ENCODE assay signal across 19 cellular contexts in the genomic region with DNA sequence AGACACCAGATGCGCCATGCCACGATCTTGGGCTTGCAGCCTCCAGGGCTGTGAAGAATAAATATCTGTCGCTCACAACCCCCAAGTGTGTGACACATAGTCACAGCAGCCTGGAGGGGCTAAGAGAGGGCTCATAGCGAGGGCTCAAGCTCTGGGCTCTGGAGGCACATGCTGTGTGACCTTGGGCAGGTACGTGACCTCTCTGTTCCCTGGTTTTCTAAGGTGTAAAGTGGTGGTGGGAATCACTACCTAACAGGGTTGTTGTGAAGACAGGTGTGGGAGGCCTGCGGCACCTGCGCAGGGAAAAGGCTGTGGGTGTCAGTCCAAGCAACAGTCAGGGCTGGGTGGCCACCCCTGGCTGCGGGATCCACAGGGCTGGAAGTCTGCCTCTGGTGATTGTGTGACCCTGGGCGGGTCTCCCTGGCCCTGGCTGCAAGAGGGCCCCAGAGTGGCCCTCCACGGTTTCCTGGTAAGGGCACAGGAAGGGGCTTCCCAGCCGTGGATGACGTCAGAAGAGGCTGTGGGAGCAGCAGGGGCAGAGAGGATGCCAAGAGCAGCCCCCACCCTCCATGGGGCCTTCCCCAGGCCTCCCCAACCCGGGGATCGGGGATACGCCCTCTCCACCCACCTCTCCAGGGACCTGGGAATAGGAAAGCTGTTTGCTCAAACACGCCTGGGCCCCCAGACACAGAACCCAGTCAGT.
A peak's percentile ranks its signal among the peaks of the same experiment; 100 is the strongest.
DNase-seq lines count a peak whose midpoint lies in the region; ATAC-seq, FAIRE-seq and TF ChIP-seq lines count a peak whose summit lies in the region.
"Had no signal": no experiment of that assay in that cellular context is flagged by ENCODE, and none has a peak within 500 bp of the region (broad histone marks: within the 10 kb centered on the region; RNA-seq: fewer than 3 reads in every experiment).

No MANE protein-coding gene starts in this region.

- H4K20me1 ChIP-seq in GM12878 (ENCODE audit: control insufficient read depth, insufficient read depth), result no peaks in the 10 kb centered on the region

- no peaks in the 10 kb centered on the region for H3K4me1 ChIP-seq in GM12878 (ENCODE audit: control insufficient read depth, insufficient read depth, low read length)
- H3K4me1 ChIP-seq: Caco-2 had no signal

- H3K9me3 Mint-ChIP-seq in activated CD8-positive, alpha-beta memory T cell treated with anti-CD3 and anti-CD28 coated beads, Interleukin-2, amount 10 ng/mL, durations not matched to agents 7 days and 5 days (ENCODE audit: low read depth), result no peaks in the 10 kb centered on the region
- H3K9me3 Mint-ChIP-seq: CD8-positive, alpha-beta T cell had no signal

- intact Hi-C loops in GM12878 (cut with micrococcal nuclease; ENCODE audit: unreplicated experiment) (no loop called here), sciatic nerve (cut with DNase I) (no loop called here)

- H3K27ac ChIP-seq in GM12878 (ENCODE audit: control insufficient read depth, insufficient read depth), result no peak overlapping the region
- H3K27ac ChIP-seq: 22Rv1, GM23248 had no signal

- CTCF ChIA-PET in activated CD8-positive, alpha-beta memory T cell treated with anti-CD3 and anti-CD28 coated beads, Interleukin-2, amount 10 ng/mL, durations not matched to agents 7 days and 5 days (lab: Charles Lee), result no interaction called here
- CTCF ChIA-PET in GM12878 (lab: Yijun Ruan, JAX), result no interaction called here

- no peak for FAIRE-seq in GM12878 (lab: Jason Lieb, UNC)
- FAIRE-seq: GM18507, H54, HTR-8/SVneo had no signal

- no peaks in the 10 kb centered on the region for H3K4me1 Mint-ChIP-seq in activated CD8-positive, alpha-beta memory T cell treated with anti-CD3 and anti-CD28 coated beads, Interleukin-2, amount 10 ng/mL, durations not matched to agents 7 days and 5 days

- BruUV-seq in GM12878 (replicated peaks; lab: Mats Ljungman, UMichigan), result no TSS peak

- peak; percentile 21 for DNase-seq in activated CD8-positive, alpha-beta memory T cell treated with anti-CD3 and anti-CD28 coated beads for 24 hours
- no peak for DNase-seq in activated CD8-positive, alpha-beta memory T cell treated with anti-CD3 and anti-CD28 coated beads, Interleukin-2, amount 10 ng/mL, durations not matched to agents 7 days and 5 days
- DNase-seq in GM12878 (ENCODE audit: low read depth, low spot score), result no peak
- DNase-seq in islet precursor cell, result peak; percentile 43
- peak; percentile 38 for DNase-seq in sciatic nerve (ENCODE audit: low spot score)
- DNase-seq in HuH-7 (ENCODE audit: low spot score), result no peak
- no peak for DNase-seq in stimulated activated CD4-positive, alpha-beta T cell treated with anti-CD3 and anti-CD28 coated beads, Interleukin-4, amount 100 ng/mL, for 1 hour
- DNase-seq: Caco-2; CD8-positive, alpha-beta T cell; DND-41; GDM1; GM23248; KBM-7 had no signal

- SMC1A ChIA-PET in GM12878 (lab: Charles Lee; ENCODE audit: uncharacterized antibody, unreplicated experiment), result no interaction called here

- no peaks in the 10 kb centered on the region for H3K27me3 Mint-ChIP-seq in activated CD8-positive, alpha-beta memory T cell treated with anti-CD3 and anti-CD28 coated beads, Interleukin-2, amount 10 ng/mL, durations not matched to agents 7 days and 5 days

- H3K27ac Mint-ChIP-seq in activated CD8-positive, alpha-beta memory T cell treated with anti-CD3 and anti-CD28 coated beads, Interleukin-2, amount 10 ng/mL, durations not matched to agents 7 days and 5 days, result no peak overlapping the region
- H3K27ac Mint-ChIP-seq: CD8-positive, alpha-beta T cell had no signal

- no peak overlapping the region for H3K4me3 Mint-ChIP-seq in activated CD8-positive, alpha-beta memory T cell treated with anti-CD3 and anti-CD28 coated beads, Interleukin-2, amount 10 ng/mL, durations not matched to agents 7 days and 5 days
- H3K4me3 Mint-ChIP-seq: CD8-positive, alpha-beta T cell had no signal

- in situ Hi-C loops in GM12878 (cut with MboI), result no loop called here

- POLR2A ChIA-PET in GM12878 (lab: Charles Lee), result no interaction called here

- no peak for TF ChIP-seq POLR2A in GM12878 (IDR thresholded peaks at IDR 0.05; ENCODE audit: low read depth, low read length)

- H2AFZ ChIP-seq in GM12878 (ENCODE audit: control insufficient read depth, low read depth, low read length), result no peak overlapping the region
- H2AFZ ChIP-seq: GM23248 had no signal

- no peaks in the 10 kb centered on the region for H3K9me3 ChIP-seq in GM12878 (replicated peaks; ENCODE audit: control insufficient read depth, insufficient read depth, low read length)
- H3K9me3 ChIP-seq: Caco-2 had no signal

- no peak for TF ChIP-seq EP300 in GM12878 (IDR thresholded peaks at IDR 0.05; ENCODE audit: borderline replicate concordance in 1 of 2, control insufficient read depth in 1 of 2, low read depth in 2 of 2, low read length in 2 of 2)

- ATAC-seq in activated CD8-positive, alpha-beta memory T cell treated with anti-CD3 and anti-CD28 coated beads, Interleukin-2, amount 10 ng/mL, durations not matched to agents 7 days and 5 days, result no peak
- ATAC-seq in GM12878 (peak; percentile 21), sciatic nerve (no peak), GM19467 (IDR thresholded peaks at IDR 0.05; ENCODE audit: unreplicated experiment) (no peak)
- ATAC-seq: CD8-positive, alpha-beta T cell had no signal

- 39% methylated on average over 16 of the region's 16 CpGs for WGBS in GM12878 (ENCODE audit: insufficient coverage, insufficient replicate concordance, low lambda C conversion rate, missing lambda C conversion rate)

- no peak overlapping the region for H3K9ac ChIP-seq in GM12878 (ENCODE audit: control insufficient read depth, insufficient read depth, low read length)
- H3K9ac ChIP-seq: GM23248 had no signal

- no peaks in the 10 kb centered on the region for H3K36me3 Mint-ChIP-seq in activated CD8-positive, alpha-beta memory T cell treated with anti-CD3 and anti-CD28 coated beads, Interleukin-2, amount 10 ng/mL, durations not matched to agents 7 days and 5 days
- H3K36me3 Mint-ChIP-seq: CD14-positive monocyte; CD8-positive, alpha-beta T cell had no signal

- no peak for TF ChIP-seq RAD21 in GM12878 (IDR thresholded peaks at IDR 0.05; ENCODE audit: insufficient read depth, low read depth, low read length)

- no peak overlapping the region for H3K4me2 ChIP-seq in GM12878 (ENCODE audit: control insufficient read depth, insufficient read depth)

- no peak for TF ChIP-seq CTCF in GM12878 (IDR thresholded peaks at IDR 0.05 in 2 of 3, conservative IDR thresholded peaks at IDR 0.05 in 1 of 3; ENCODE audit: control insufficient read depth in 2 of 3, extremely low read depth in 1 of 3, insufficient read depth in 1 of 3, low read depth in 3 of 3, low read length in 3 of 3)

- H3K4me3 ChIP-seq in GM12878, result no peak overlapping the region
- H3K4me3 ChIP-seq: GM23248 had no signal

- no peaks in the 10 kb centered on the region for H3K36me3 ChIP-seq in GM12878 (ENCODE audit: control insufficient read depth in 2 of 2, insufficient read depth in 2 of 2, low read length in 1 of 2)

- H3K79me2 ChIP-seq in GM12878 (ENCODE audit: control insufficient read depth, insufficient read depth, low read length), result no peaks in the 10 kb centered on the region

- H3K27me3 ChIP-seq in GM12878 (replicated peaks in 1 of 2; ENCODE audit: control insufficient read depth in 2 of 2, insufficient read depth in 2 of 2, low read length in 1 of 2), result no peaks in the 10 kb centered on the region

- RAD21 ChIA-PET in GM12878 (lab: Charles Lee; ENCODE audit: unreplicated experiment), result no interaction called here

TF ChIP-seq in GM12878, 131 proteins besides CTCF, POLR2A, EP300 and RAD21:
- TF ChIP-seq, protein P1, sequence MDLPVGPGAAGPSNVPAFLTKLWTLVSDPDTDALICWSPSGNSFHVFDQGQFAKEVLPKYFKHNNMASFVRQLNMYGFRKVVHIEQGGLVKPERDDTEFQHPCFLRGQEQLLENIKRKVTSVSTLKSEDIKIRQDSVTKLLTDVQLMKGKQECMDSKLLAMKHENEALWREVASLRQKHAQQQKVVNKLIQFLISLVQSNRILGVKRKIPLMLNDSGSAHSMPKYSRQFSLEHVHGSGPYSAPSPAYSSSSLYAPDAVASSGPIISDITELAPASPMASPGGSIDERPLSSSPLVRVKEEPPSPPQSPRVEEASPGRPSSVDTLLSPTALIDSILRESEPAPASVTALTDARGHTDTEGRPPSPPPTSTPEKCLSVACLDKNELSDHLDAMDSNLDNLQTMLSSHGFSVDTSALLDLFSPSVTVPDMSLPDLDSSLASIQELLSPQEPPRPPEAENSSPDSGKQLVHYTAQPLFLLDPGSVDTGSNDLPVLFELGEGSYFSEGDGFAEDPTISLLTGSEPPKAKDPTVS (IDR thresholded peaks at IDR 0.05; ENCODE audit: low read depth, low read length), result no peak
- TF ChIP-seq SP1 (IDR thresholded peaks at IDR 0.05; ENCODE audit: low read depth, low read length) (no peak), ZNF24 (IDR thresholded peaks at IDR 0.05) (no peak), SPI1 (IDR thresholded peaks at IDR 0.05; ENCODE audit: borderline replicate concordance, insufficient read depth, low read depth, low read length) (no peak)
- TF ChIP-seq, protein P2, sequence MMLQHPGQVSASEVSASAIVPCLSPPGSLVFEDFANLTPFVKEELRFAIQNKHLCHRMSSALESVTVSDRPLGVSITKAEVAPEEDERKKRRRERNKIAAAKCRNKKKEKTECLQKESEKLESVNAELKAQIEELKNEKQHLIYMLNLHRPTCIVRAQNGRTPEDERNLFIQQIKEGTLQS (IDR thresholded peaks at IDR 0.05; ENCODE audit: borderline replicate concordance, extremely low read depth, low read depth, low read length), result no peak

Comparison
In these comparisons a context has a peak if more than half of its experiments do, and no peak if none do; other contexts are left out.
1. DNase-seq: peak in activated CD8-positive, alpha-beta memory T cell treated with anti-CD3 and anti-CD28 coated beads for 24 hours (single experiment), islet precursor cell (single experiment) and sciatic nerve (single experiment); none in activated CD8-positive, alpha-beta memory T cell treated with anti-CD3 and anti-CD28 coated beads, Interleukin-2, amount 10 ng/mL, durations not matched to agents 7 days and 5 days (single experiment), GM12878 (single experiment), HuH-7 (single experiment) and stimulated activated CD4-positive, alpha-beta T cell treated with anti-CD3 and anti-CD28 coated beads, Interleukin-4, amount 100 ng/mL, for 1 hour (single experiment).